ENCODE assay signal across 6 cellular contexts in genomic region chr3:2083558-2083957, GRCh38. TPM values are rescaled to one million over a fixed set of nuclear protein-coding genes. Genes with fewer than 3 reads are reported as not detected.
"Had no signal": no experiment of that assay in that cellular context is flagged by ENCODE, and none has a peak within 500 bp of the region (broad histone marks: within the 10 kb centered on the region; RNA-seq: fewer than 3 reads in every experiment).

No MANE protein-coding gene starts in this region.

RNA-seq across cellular contexts. Expression of gene CNTN4, which starts 15.1 kb away (rescaled TPM):
- total RNA-seq: OCI-LY7, PC-3, PC-9, RPMI7951, SJSA1, SK-MEL-5 had no signal
